16 cellular contexts compared by ENCODE assay signal in genomic region chr1:171345536-171345935, GRCh38.
"Had no signal": no experiment of that assay in that cellular context is flagged by ENCODE, and none has a peak within 500 bp of the region (broad histone marks: within the 10 kb centered on the region; RNA-seq: fewer than 3 reads in every experiment).

No MANE protein-coding gene starts in this region.

- H3K4me3 ChIP-seq: tibial nerve had no signal

- H3K27ac ChIP-seq: tibial nerve had no signal

- DNase-seq: activated CD4-positive, alpha-beta T cell treated with anti-CD3 and anti-CD28 coated beads, Interleukin-2, amount 10 ng/mL, durations not matched to agents 24 days and 14 days; activated CD8-positive, alpha-beta T cell treated with anti-CD3 and anti-CD28 coated beads for 36 hours; activated naive CD4-positive, alpha-beta T cell treated with Interleukin-2 at 50 U/mL for 16 hours; activated naive CD8-positive, alpha-beta T cell treated with anti-CD3 and anti-CD28 coated beads, Interleukin-2, amount 10 ng/mL, durations not matched to agents 7 days and 5 days; activated T-cell treated with anti-CD3 and anti-CD28 coated beads, Interleukin-2, amount 50 U/mL, for 1 hour; cerebellar nuclear complex; effector CD8-positive, alpha-beta T cell; head of caudate nucleus; kidney; occipital lobe; posterior cingulate gyrus; stimulated activated naive CD4-positive, alpha-beta T cell; substantia nigra had no signal

- ATAC-seq: activated CD8-positive, alpha-beta T cell treated with anti-CD3 and anti-CD28 coated beads for 36 hours; esophagus mucosa; left lobe of liver had no signal
